ENCODE assay signal across 14 cellular contexts in genomic region chr21:44202585-44203299, GRCh38. TPM values are rescaled to one million over a fixed set of nuclear protein-coding genes. Genes with fewer than 3 reads are reported as not detected.
A peak's percentile ranks its signal among the peaks of the same experiment; 100 is the strongest.
DNase-seq lines count a peak whose midpoint lies in the region; ATAC-seq, FAIRE-seq and TF ChIP-seq lines count a peak whose summit lies in the region.
"Not testable (repeated sequence)": the region's sequence is repeated elsewhere in the genome, so short reads cannot be mapped to it uniquely, and the experiment has no call there.
"Had no signal": no experiment of that assay in that cellular context is flagged by ENCODE, and none has a peak within 500 bp of the region (broad histone marks: within the 10 kb centered on the region; RNA-seq: fewer than 3 reads in every experiment).

No MANE protein-coding gene starts in this region.

- not testable (repeated sequence) for TF ChIP-seq CTCF in IMR-90 (conservative IDR thresholded peaks at IDR 0.05; ENCODE audit: low read depth, low read length); WTC11 (IDR thresholded peaks at IDR 0.05); foreskin keratinocyte (conservative IDR thresholded peaks at IDR 0.05); keratinocyte (optimal IDR thresholded peaks at IDR 0.05 in 1 of 3, IDR thresholded peaks at IDR 0.05 in 1 of 3, conservative IDR thresholded peaks at IDR 0.05 in 1 of 3; ENCODE audit: extremely low read depth in 1 of 3, insufficient read depth in 2 of 3, low read length in 3 of 3); psoas muscle (IDR thresholded peaks at IDR 0.05)

- dilution Hi-C loops in IMR-90 (cut with HindIII; ENCODE audit: low sequenced_read_pairs, unreplicated experiment); keratinocyte (cut with MboI; ENCODE audit: extremely low pct_ligation_motif_present, low sequenced_read_pairs): not testable (repeated sequence)

- not testable (repeated sequence) for H3K9ac ChIP-seq in IMR-90 (ENCODE audit: low read depth, low read length); keratinocyte (ENCODE audit: control insufficient read depth, extremely low read depth, insufficient read depth, low read length)

- H3K18ac ChIP-seq in IMR-90 (ENCODE audit: low read depth, low read length): not testable (repeated sequence)

- not testable (repeated sequence) for H4K20me1 ChIP-seq in IMR-90 (ENCODE audit: insufficient read depth, low read length); keratinocyte (ENCODE audit: control insufficient read depth, extremely low read depth, insufficient read depth, low read length)

- H3K4me3 ChIP-seq in IMR-90 (ENCODE audit: insufficient read depth, low read depth, low read length); keratinocyte (ENCODE audit: control insufficient read depth in 2 of 3, extremely low read depth in 1 of 3, insufficient read depth in 2 of 3, low read depth in 1 of 3, low read length in 3 of 3); psoas muscle: not testable (repeated sequence)

- not testable (repeated sequence) for H2AFZ ChIP-seq in IMR-90 (replicated peaks; ENCODE audit: low read length, poor library complexity); keratinocyte (ENCODE audit: control insufficient read depth, low read length)

- not testable (repeated sequence) for H3K14ac ChIP-seq in IMR-90 (replicated peaks; ENCODE audit: low read depth, low read length)

- not testable (repeated sequence) for H3K4me1 ChIP-seq in IMR-90 (ENCODE audit: control insufficient read depth, insufficient read depth, low read length); foreskin keratinocyte; keratinocyte (ENCODE audit: control insufficient read depth, extremely low read depth, insufficient read depth, low read length); psoas muscle

- H2BK5ac ChIP-seq in IMR-90 (ENCODE audit: low read depth, low read length, poor library complexity, severe bottlenecking): not testable (repeated sequence)

- not testable (repeated sequence) for H3K27me3 ChIP-seq in IMR-90 (ENCODE audit: control insufficient read depth, insufficient read depth, low read length); foreskin keratinocyte; keratinocyte (ENCODE audit: control insufficient read depth, extremely low read depth, insufficient read depth, low read length); psoas muscle (ENCODE audit: insufficient read depth in 3 of 3, low read length in 2 of 3)

- not testable (repeated sequence) for H2AK5ac ChIP-seq in IMR-90 (ENCODE audit: low read depth, low read length)

- not testable (repeated sequence) for H3K4ac ChIP-seq in IMR-90 (ENCODE audit: low read depth, low read length)

- H3K79me2 ChIP-seq in keratinocyte (ENCODE audit: control insufficient read depth, insufficient read depth, low read length): not testable (repeated sequence)

- intact Hi-C loops in IMR-90 (cut with micrococcal nuclease); Right ventricle myocardium superior (cut with DNase I); left cardiac atrium (cut with DNase I); psoas muscle (cut with DNase I): not testable (repeated sequence)

- CTCF ChIA-PET in IMR-90 (lab: Yijun Ruan, JAX); WTC11 (lab: Charles Lee): not testable (repeated sequence)

- H4K91ac ChIP-seq in IMR-90 (ENCODE audit: insufficient read depth, low read depth, low read length): not testable (repeated sequence)

- H3K9me1 ChIP-seq in IMR-90 (ENCODE audit: insufficient read depth, low read length); keratinocyte (ENCODE audit: control insufficient read depth, extremely low read depth, insufficient read depth, low read length): not testable (repeated sequence)

- H3K27ac ChIP-seq in IMR-90 (ENCODE audit: insufficient read depth, low read length); foreskin keratinocyte; keratinocyte (ENCODE audit: control insufficient read depth, insufficient read depth, low read length); psoas muscle: not testable (repeated sequence)

- H3K9me3 Mint-ChIP-seq in WTC11: not testable (repeated sequence)

- not testable (repeated sequence) for BruUV-seq in IMR-90 (replicated peaks; lab: Mats Ljungman, UMichigan)

- H3K36me3 Mint-ChIP-seq in WTC11: not testable (repeated sequence)

- H3K9me3 ChIP-seq in IMR-90 (ENCODE audit: control insufficient read depth, insufficient read depth, low read length); keratinocyte (ENCODE audit: control insufficient read depth, low read depth, low read length); psoas muscle: not testable (repeated sequence)

- H3K4me2 ChIP-seq in IMR-90 (ENCODE audit: low read depth, low read length); keratinocyte (ENCODE audit: control insufficient read depth, extremely low read depth, insufficient read depth, low read depth, low read length): not testable (repeated sequence)

- not testable (repeated sequence) for H2AK9ac ChIP-seq in IMR-90 (replicated peaks; ENCODE audit: low read depth, low read length, poor library complexity)

- FAIRE-seq in keratinocyte (lab: Jason Lieb, UNC): peak; percentile 83

- H3K4me3 Mint-ChIP-seq in WTC11: not testable (repeated sequence)

- in situ Hi-C loops in IMR-90 (cut with MboI; ENCODE audit: low sequenced_read_pairs): not testable (repeated sequence)

- not testable (repeated sequence) for H3K79me1 ChIP-seq in IMR-90 (ENCODE audit: low read depth in 1 of 2, low read length in 2 of 2)

- WGBS in IMR-90 (ENCODE audit: extremely low coverage in 2 of 2, insufficient read length in 1 of 2), 2 experiments: no CpG with 5 or more reads among the region's 30 CpGs
- WGBS in psoas muscle, 3 donors: no CpG with 5 or more reads among the region's 30 CpGs

- H2BK15ac ChIP-seq in IMR-90 (ENCODE audit: low read depth, low read length): not testable (repeated sequence)

- H2BK120ac ChIP-seq in IMR-90 (ENCODE audit: low read depth, low read length): not testable (repeated sequence)

- H3K36me3 ChIP-seq in IMR-90 (ENCODE audit: control insufficient read depth, insufficient read depth, low read length); keratinocyte (ENCODE audit: control insufficient read depth in 2 of 2, extremely low read depth in 1 of 2, insufficient read depth in 2 of 2, low read length in 2 of 2); psoas muscle (ENCODE audit: insufficient read depth in 1 of 2, low read depth in 1 of 2): not testable (repeated sequence)

- H4K5ac ChIP-seq in IMR-90 (ENCODE audit: low read depth, low read length): not testable (repeated sequence)

- TF ChIP-seq POLR2A in IMR-90 (IDR thresholded peaks at IDR 0.05; ENCODE audit: low read depth, low read length): not testable (repeated sequence)

- not testable (repeated sequence) for H4K8ac ChIP-seq in IMR-90 (ENCODE audit: low read depth in 2 of 2, low read length in 2 of 2)

- POLR2A ChIA-PET in IMR-90 (lab: Charles Lee; ENCODE audit: unreplicated experiment); WTC11 (lab: Charles Lee): not testable (repeated sequence)

- not testable (repeated sequence) for H3K27ac Mint-ChIP-seq in WTC11

- not testable (repeated sequence) for H3K27me3 Mint-ChIP-seq in WTC11 (ENCODE audit: low read depth)

- TF ChIP-seq RAD21 in IMR-90 (IDR thresholded peaks at IDR 0.05; ENCODE audit: low read length): not testable (repeated sequence)

- H2BK20ac ChIP-seq in IMR-90 (ENCODE audit: low read depth, low read length): not testable (repeated sequence)

- ATAC-seq in IMR-90 (ENCODE audit: low read depth): peak; percentile 51
- ATAC-seq in WTC11: peak; percentile 15; the same call in 1 of the 2 replicates
- peak; percentile 19 for ATAC-seq in foreskin keratinocyte
- peak; percentile 69 for ATAC-seq in Right ventricle myocardium superior (ENCODE audit: poor library complexity)
- ATAC-seq in left cardiac atrium: peak; percentile 71 to 83
- ATAC-seq in psoas muscle: peak in 3 of 4 donors; percentile 19 to 57 (median 45)

- not testable (repeated sequence) for H3K56ac ChIP-seq in IMR-90 (ENCODE audit: extremely low read depth, insufficient read depth, low read length)

- not testable (repeated sequence) for DNase-seq in IMR-90; WTC11 (ENCODE audit: low spot score); foreskin keratinocyte; Right ventricle myocardium superior; left cardiac atrium; keratinocyte (ENCODE audit: low read depth, low spot score); psoas muscle

- not testable (repeated sequence) for H3K4me1 Mint-ChIP-seq in WTC11

- H3K23ac ChIP-seq in IMR-90 (ENCODE audit: low read depth, low read length): not testable (repeated sequence)

RNA-seq across cellular contexts. Expression of gene ICOSLG, which starts 38.0 kb away (rescaled TPM):
- total RNA-seq in IMR-90 (2012; rRNA removed) (under 0.01 TPM in 2 replicates), WTC11 (2021) (5.8 to 9.0 TPM (median 5.9 TPM) in 3 replicates), foreskin keratinocyte (1.3 and 2.0 TPM in 2 replicates), Right ventricle myocardium superior (4.3 TPM), left cardiac atrium (1 to 10 TPM; 6.1 to 6.4 TPM), psoas muscle (1 to 10 TPM in 3 of 4 donors, under 1 TPM in 1; 0.69 to 5.9 (median 2.6) TPM)
- polyA plus RNA-seq in IMR-90 (2012; rRNA removed) (0.09 and 0.17 TPM in 2 replicates), foreskin keratinocyte (1.2 and 2.4 TPM in 2 replicates), keratinocyte (1.7 to 2.2 TPM (median 1.8 TPM) in 3 replicates), psoas muscle (1 to 10 TPM in 2 of 3 donors, under 1 TPM in 1; 0.27 to 1.6 (median 1.0) TPM)
- 0.02 TPM in 1 of 2 replicates, not detected in the other for polyA plus RNA-seq in IMR-90 (2012; cell fraction: cytosol; rRNA removed)
- polyA plus RNA-seq in IMR-90 (2012; cell fraction: nucleus; rRNA removed; ENCODE audit: low replicate concordance): 0.06 and 0.10 TPM in 2 replicates
- polyA plus RNA-seq in keratinocyte (2011; ENCODE audit: low read depth): 1.4 TPM
- 0.47 and 0.60 TPM in 2 replicates for polyA plus RNA-seq in keratinocyte (2011; cell fraction: cytosol; rRNA removed)
- polyA plus RNA-seq in keratinocyte (2011; cell fraction: nucleus; rRNA removed): 4.0 and 4.8 TPM in 2 replicates
- 1.1 and 3.8 TPM in 2 replicates for polyA plus RNA-seq in keratinocyte (2012; ENCODE audit: low replicate concordance)
- 0.67 to 2.9 TPM (median 0.79 TPM) in 3 replicates for polyA minus RNA-seq in keratinocyte
- 0.58 TPM for polyA minus RNA-seq in keratinocyte (2011; cell fraction: cytosol; rRNA and poly(A)+ RNA removed)
- polyA minus RNA-seq in keratinocyte (2011; cell fraction: nucleus; rRNA and poly(A)+ RNA removed): 2.5 and 3.9 TPM in 2 replicates
- polyA plus RNA-seq: GM23248 had no signal

RNA-seq across cellular contexts. Expression of gene DNMT3L, which starts 59.0 kb away (rescaled TPM):
- total RNA-seq in IMR-90 (2012; rRNA removed): not detected in 2 replicates
- not detected in 2 replicates for polyA plus RNA-seq in IMR-90 (2012; rRNA removed)
- not detected in 2 replicates for polyA plus RNA-seq in IMR-90 (2012; cell fraction: cytosol; rRNA removed)
- not detected in 2 replicates for polyA plus RNA-seq in IMR-90 (2012; cell fraction: nucleus; rRNA removed; ENCODE audit: low replicate concordance)
- total RNA-seq in WTC11 (2021): not detected in 3 replicates
- total RNA-seq in foreskin keratinocyte: not detected in 2 replicates
- not detected in 2 replicates for polyA plus RNA-seq in foreskin keratinocyte
- not detected for total RNA-seq in Right ventricle myocardium superior
- total RNA-seq in left cardiac atrium: not detected
- polyA plus RNA-seq in keratinocyte: not detected in 3 replicates
- not detected for polyA plus RNA-seq in keratinocyte (2011; ENCODE audit: low read depth)
- polyA plus RNA-seq in keratinocyte (2011; cell fraction: cytosol; rRNA removed): not detected in 2 replicates
- not detected in 2 replicates for polyA plus RNA-seq in keratinocyte (2011; cell fraction: nucleus; rRNA removed)
- polyA plus RNA-seq in keratinocyte (2012; ENCODE audit: low replicate concordance): not detected in 2 replicates
- polyA minus RNA-seq in keratinocyte: not detected in 3 replicates
- polyA minus RNA-seq in keratinocyte (2011; cell fraction: cytosol; rRNA and poly(A)+ RNA removed): not detected
- polyA minus RNA-seq in keratinocyte (2011; cell fraction: nucleus; rRNA and poly(A)+ RNA removed): not detected in 2 replicates
- total RNA-seq in psoas muscle: not detected
- polyA plus RNA-seq in psoas muscle: not detected
- total RNA-seq: CD4-positive, alpha-beta T cell; CD8-positive, alpha-beta memory T cell; GM12878; GM23248; H1 had no signal
- polyA plus RNA-seq: A549; CD14-positive monocyte; CD8-positive, alpha-beta memory T cell; GM12878; GM23248 had no signal

Comparison
In these comparisons a context has a peak if more than half of its experiments do, and no peak if none do; other contexts are left out.
1. ATAC-seq: peak in every context shown above with its lines; median percentile 77 in left cardiac atrium; 69 in Right ventricle myocardium superior; 51 in IMR-90; 45 in psoas muscle; 19 in foreskin keratinocyte; 15 in WTC11.